ENCODE assay signal across 15 cellular contexts in the genomic region with DNA sequence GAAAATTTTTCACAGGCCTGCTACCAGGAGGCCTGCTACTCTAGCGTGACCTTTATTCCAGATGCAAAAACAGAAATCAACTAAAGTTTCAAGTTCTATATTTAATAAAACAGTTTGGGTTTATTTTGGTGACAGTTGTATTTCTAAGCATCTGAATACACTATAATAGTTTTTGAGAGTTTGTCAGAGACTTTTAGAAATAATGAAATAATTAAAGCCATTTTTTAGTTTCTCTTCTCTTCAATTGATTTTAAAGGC.
DNase-seq lines count a peak whose midpoint lies in the region; ATAC-seq, FAIRE-seq and TF ChIP-seq lines count a peak whose summit lies in the region.
"Had no signal": no experiment of that assay in that cellular context is flagged by ENCODE, and none has a peak within 500 bp of the region (broad histone marks: within the 10 kb centered on the region; RNA-seq: fewer than 3 reads in every experiment).

No MANE protein-coding gene starts in this region.

- H3K36me3 Mint-ChIP-seq in osteocyte (ENCODE audit: unreplicated experiment) (no peaks in the 10 kb centered on the region), type B pancreatic cell (no peaks in the 10 kb centered on the region)
- H3K36me3 Mint-ChIP-seq in activated CD8-positive, alpha-beta memory T cell treated with anti-CD3 and anti-CD28 coated beads, Interleukin-2, amount 10 ng/mL, durations not matched to agents 7 days and 5 days, result no peaks in the 10 kb centered on the region
- H3K36me3 Mint-ChIP-seq: CD8-positive, alpha-beta T cell; IgD-negative memory B cell had no signal

- ATAC-seq in activated CD8-positive, alpha-beta memory T cell treated with anti-CD3 and anti-CD28 coated beads, Interleukin-2, amount 10 ng/mL, durations not matched to agents 7 days and 5 days, result no peak
- ATAC-seq: CD8-positive, alpha-beta T cell; PC-3 had no signal

- H3K4me1 Mint-ChIP-seq in osteocyte (ENCODE audit: unreplicated experiment) (peaks cover 45% of the 10 kb centered on the region), type B pancreatic cell (ENCODE audit: unreplicated experiment) (no peaks in the 10 kb centered on the region)
- H3K4me1 Mint-ChIP-seq in activated CD8-positive, alpha-beta memory T cell treated with anti-CD3 and anti-CD28 coated beads, Interleukin-2, amount 10 ng/mL, durations not matched to agents 7 days and 5 days, result no peaks in the 10 kb centered on the region
- H3K4me1 Mint-ChIP-seq: B cell had no signal

- intact Hi-C loops in dorsolateral prefrontal cortex (cut with DNase I), result no loop called here

- peak overlapping the region in 48 of 59 donors; percentile 1 to 52 (median 30) for H3K4me3 ChIP-seq in dorsolateral prefrontal cortex
- H3K4me3 ChIP-seq: HAP-1 had no signal

- peak overlapping the region in 22 of 59 donors; percentile 2 to 62 (median 23) for H3K27ac ChIP-seq in dorsolateral prefrontal cortex

- TF ChIP-seq CTCF in dorsolateral prefrontal cortex (IDR thresholded peaks at IDR 0.05 in 54 of 56, conservative IDR thresholded peaks at IDR 0.05 in 2 of 56; ENCODE audit: low read depth in 1 of 56, partially characterized antibody in 56 of 56) (no peak), osteocyte (IDR thresholded peaks at IDR 0.05) (no peak), type B pancreatic cell (conservative IDR thresholded peaks at IDR 0.05) (no peak)

- CTCF ChIA-PET in activated CD8-positive, alpha-beta memory T cell treated with anti-CD3 and anti-CD28 coated beads, Interleukin-2, amount 10 ng/mL, durations not matched to agents 7 days and 5 days (lab: Charles Lee), result no interaction called here

- H3K9me3 Mint-ChIP-seq in osteocyte (ENCODE audit: unreplicated experiment) (peaks cover 4% of the 10 kb centered on the region), type B pancreatic cell (no peaks in the 10 kb centered on the region)
- H3K9me3 Mint-ChIP-seq in activated CD8-positive, alpha-beta memory T cell treated with anti-CD3 and anti-CD28 coated beads, Interleukin-2, amount 10 ng/mL, durations not matched to agents 7 days and 5 days (ENCODE audit: low read depth), result peaks cover 2% of the 10 kb centered on the region

- FAIRE-seq in urothelium cell line (lab: Jason Lieb, UNC), result no peak

- H3K27me3 ChIP-seq in dorsolateral prefrontal cortex, result no peaks in the 10 kb centered on the region

- no peak overlapping the region for H3K4me3 Mint-ChIP-seq in osteocyte (ENCODE audit: unreplicated experiment)
- H3K4me3 Mint-ChIP-seq in activated CD8-positive, alpha-beta memory T cell treated with anti-CD3 and anti-CD28 coated beads, Interleukin-2, amount 10 ng/mL, durations not matched to agents 7 days and 5 days, result no peak overlapping the region
- H3K4me3 Mint-ChIP-seq in type B pancreatic cell, result no peak overlapping the region
- H3K4me3 Mint-ChIP-seq: B cell; CD8-positive, alpha-beta T cell; IgD-negative memory B cell had no signal

- H3K27me3 Mint-ChIP-seq in osteocyte (ENCODE audit: unreplicated experiment) (no peaks in the 10 kb centered on the region), type B pancreatic cell (no peaks in the 10 kb centered on the region)
- H3K27me3 Mint-ChIP-seq in activated CD8-positive, alpha-beta memory T cell treated with anti-CD3 and anti-CD28 coated beads, Interleukin-2, amount 10 ng/mL, durations not matched to agents 7 days and 5 days, result no peaks in the 10 kb centered on the region
- H3K27me3 Mint-ChIP-seq: B cell, IgD-negative memory B cell had no signal

- H3K27ac Mint-ChIP-seq in osteocyte (ENCODE audit: unreplicated experiment) (peak overlapping the region; percentile 89), type B pancreatic cell (no peak overlapping the region)
- H3K27ac Mint-ChIP-seq in activated CD8-positive, alpha-beta memory T cell treated with anti-CD3 and anti-CD28 coated beads, Interleukin-2, amount 10 ng/mL, durations not matched to agents 7 days and 5 days, result no peak overlapping the region
- H3K27ac Mint-ChIP-seq: B cell; CD8-positive, alpha-beta T cell; IgD-negative memory B cell had no signal

- peak; percentile 63 for DNase-seq in LHCN-M2 (ENCODE audit: low read depth)
- DNase-seq in dorsolateral prefrontal cortex, result no peak
- no peak for DNase-seq in osteocyte (ENCODE audit: extremely low spot score, unreplicated experiment)
- DNase-seq in urothelium cell line (ENCODE audit: low spot score), result no peak
- DNase-seq in activated CD8-positive, alpha-beta memory T cell treated with anti-CD3 and anti-CD28 coated beads, Interleukin-2, amount 10 ng/mL, durations not matched to agents 7 days and 5 days, result no peak
- DNase-seq in type B pancreatic cell (ENCODE audit: extremely low spot score, unreplicated experiment), result no peak
- DNase-seq in iPS-NIHi7 (ENCODE audit: extremely low spot score), result no peak
- DNase-seq: CD8-positive, alpha-beta T cell; NCI-H1436; NCI-H2029 treated with DMSO at 0.1 percent for 48 hours; NCI-H524; PC-3 had no signal
